Comparison of ENCODE assay signal across 7 cellular contexts in genomic region chr15:66969197-66969596, GRCh38.
DNase-seq lines count a peak whose midpoint lies in the region; ATAC-seq, FAIRE-seq and TF ChIP-seq lines count a peak whose summit lies in the region.
"Not testable (repeated sequence)": the region's sequence is repeated elsewhere in the genome, so short reads cannot be mapped to it uniquely, and the experiment has no call there.

No MANE protein-coding gene starts in this region.

- RAD21 ChIA-PET in HCT116 (lab: Charles Lee; ENCODE audit: low non-redundant PET in 1 of 2, low total read pairs in 2 of 2, uncharacterized antibody in 2 of 2, unreplicated experiment in 2 of 2) = not testable (repeated sequence)

- H3K27me3 ChIP-seq in HCT116 (ENCODE audit: insufficient read depth, low read length); K562 (ENCODE audit: control insufficient read depth in 2 of 2, insufficient read depth in 2 of 2, low read length in 2 of 2); mammary epithelial cell (ENCODE audit: insufficient read depth, low read length): not testable (repeated sequence)

- POLR2A ChIA-PET in A549 (lab: Yijun Ruan, JAX) = interaction anchor here (0.5 to 0.6 kb wide), 2 partner anchors 39 to 72 kb away, joined by 3 to 5 read pairs; no protein-coding TSS in a partner anchor
- POLR2A ChIA-PET in HCT116 (lab: Charles Lee); K562 (lab: Yijun Ruan, JAX): not testable (repeated sequence)

- not testable (repeated sequence) for H3K4me1 ChIP-seq in A549; HCT116 (ENCODE audit: control insufficient read depth in 1 of 2, insufficient read depth in 2 of 2, low read length in 2 of 2); K562 (replicated peaks in 1 of 2; ENCODE audit: control insufficient read depth in 2 of 2, insufficient read depth in 2 of 2, low read length in 2 of 2); mammary epithelial cell (ENCODE audit: insufficient read depth, low read length)

- not testable (repeated sequence) for H3K9me3 Mint-ChIP-seq in osteocyte (ENCODE audit: unreplicated experiment); type B pancreatic cell

- FAIRE-seq in A549 (lab: Jason Lieb, UNC); K562 (lab: Jason Lieb, UNC): not testable (repeated sequence)

- H3K36me3 ChIP-seq in HCT116 (ENCODE audit: control insufficient read depth in 1 of 2, insufficient read depth in 2 of 2, low read length in 2 of 2); K562 (ENCODE audit: control insufficient read depth, insufficient read depth, low read length); mammary epithelial cell (ENCODE audit: insufficient read depth, low read length): not testable (repeated sequence)

- H2AFZ ChIP-seq in HCT116 (ENCODE audit: low read depth, low read length, poor library complexity, severe bottlenecking); K562 (ENCODE audit: low read depth, low read length); mammary epithelial cell (ENCODE audit: low read depth, low read length): not testable (repeated sequence)

- not testable (repeated sequence) for H3K4me3 ChIP-seq in A549; HCT116 (replicated peaks in 1 of 2; ENCODE audit: low read depth in 1 of 2, low read length in 2 of 2); K562; mammary epithelial cell (replicated peaks in 1 of 3; ENCODE audit: insufficient read depth in 1 of 3, low read depth in 2 of 3, low read length in 3 of 3)

- BruUV-seq in HCT116 (replicated peaks; lab: Mats Ljungman, UMichigan) (TSS peak; percentile 54), K562 (replicated peaks; lab: Mats Ljungman, UMichigan) (TSS peak; percentile 100), mammary epithelial cell (replicated peaks; lab: Mats Ljungman, UMichigan) (TSS peak; percentile 98)

- DNase-seq in A549 (ENCODE audit: low read depth in 1 of 2, low spot score in 1 of 2); HCT116 (ENCODE audit: low read depth, low spot score); K562 (ENCODE audit: extremely low read depth in 1 of 4, low spot score in 3 of 4); mammary epithelial cell: not testable (repeated sequence)
- DNase-seq in activated CD8-positive, alpha-beta memory T cell treated with anti-CD3 and anti-CD28 coated beads, Interleukin-2, amount 50 U/mL, for 48 hours = peak; percentile 0
- DNase-seq in osteocyte (ENCODE audit: extremely low spot score, unreplicated experiment) (peak; percentile 38), type B pancreatic cell (ENCODE audit: extremely low spot score, unreplicated experiment) (peak; percentile 2)

- not testable (repeated sequence) for H3K27ac Mint-ChIP-seq in osteocyte (ENCODE audit: unreplicated experiment); type B pancreatic cell

- H3K9me2 ChIP-seq in HCT116 (ENCODE audit: insufficient read depth) = not testable (repeated sequence)

- CTCF ChIA-PET in A549 (lab: Yijun Ruan, JAX); HCT116 (lab: Charles Lee); K562 (lab: Yijun Ruan, JAX; ENCODE audit: low intra/inter-chr PET ratio); mammary epithelial cell (lab: Charles Lee; ENCODE audit: low non-redundant PET): not testable (repeated sequence)

- not testable (repeated sequence) for H4K20me1 ChIP-seq in HCT116 (ENCODE audit: insufficient read depth); K562 (replicated peaks; ENCODE audit: control insufficient read depth, insufficient read depth, low read length); mammary epithelial cell (ENCODE audit: insufficient read depth, low read length)

- not testable (repeated sequence) for H3K27me3 Mint-ChIP-seq in osteocyte (ENCODE audit: unreplicated experiment); type B pancreatic cell

- H3K4me2 ChIP-seq in A549; HCT116 (ENCODE audit: low read length); K562 (ENCODE audit: insufficient read depth, low read length); mammary epithelial cell (ENCODE audit: insufficient read depth, low read depth, low read length): not testable (repeated sequence)

- not testable (repeated sequence) for H3K9me3 ChIP-seq in A549; HCT116 (ENCODE audit: control insufficient read depth in 1 of 2, insufficient read depth in 1 of 2, low read depth in 1 of 2, low read length in 2 of 2); K562 (replicated peaks; ENCODE audit: control insufficient read depth, insufficient read depth, low read depth, low read length); mammary epithelial cell (replicated peaks; ENCODE audit: insufficient read depth, low read length)

- intact Hi-C loops in HCT116 (cut with micrococcal nuclease) = loop anchor here (5.0 kb wide), 1 partner anchor 98 kb away; the partner anchor contains the start of gene SMAD3
- intact Hi-C loops in K562 (cut with micrococcal nuclease); mammary epithelial cell (cut with micrococcal nuclease): not testable (repeated sequence)

- not testable (repeated sequence) for TF ChIP-seq POLR2A in A549 (IDR thresholded peaks at IDR 0.05; ENCODE audit: low read length); HCT116 (IDR thresholded peaks at IDR 0.05; ENCODE audit: borderline replicate concordance, extremely low read depth, insufficient read depth, insufficient read length)
- 0 out of 2 replicates have a peak, but pooled peaks have one; percentile 11 for TF ChIP-seq POLR2A in K562 (conservative IDR thresholded peaks at IDR 0.05)

- not testable (repeated sequence) for H3K27ac ChIP-seq in A549; HCT116 (ENCODE audit: low read depth, low read length); K562 (ENCODE audit: extremely low read depth, low read depth, low read length); mammary epithelial cell (ENCODE audit: insufficient read depth, low read depth, low read length)

- not testable (repeated sequence) for H3K9ac ChIP-seq in HCT116 (ENCODE audit: low read length); K562 (ENCODE audit: insufficient read depth in 1 of 2, low read depth in 2 of 2, low read length in 2 of 2); mammary epithelial cell (ENCODE audit: insufficient read depth, low read length)

- WGBS in A549 (ENCODE audit: missing lambda C conversion rate) = 88% methylated on average over 6 of the region's 6 CpGs
- 33% methylated on average over 2 of the region's 6 CpGs for WGBS in K562 (ENCODE audit: insufficient coverage, low coverage, missing lambda C conversion rate)
- WGBS in mammary epithelial cell (ENCODE audit: low coverage, missing lambda C conversion rate) = 89% methylated on average over 6 of the region's 6 CpGs

- not testable (repeated sequence) for ATAC-seq in A549, HCT116, K562

- not testable (repeated sequence) for H3K4me1 Mint-ChIP-seq in osteocyte (ENCODE audit: unreplicated experiment); type B pancreatic cell (ENCODE audit: unreplicated experiment)

- not testable (repeated sequence) for TF ChIP-seq CTCF in A549 (IDR thresholded peaks at IDR 0.05); HCT116 (IDR thresholded peaks at IDR 0.05 in 2 of 3, conservative IDR thresholded peaks at IDR 0.05 in 1 of 3; ENCODE audit: borderline replicate concordance in 1 of 3, insufficient read depth in 1 of 3, low read depth in 2 of 3, low read length in 2 of 3); K562 (IDR thresholded peaks at IDR 0.05 in 2 of 3, conservative IDR thresholded peaks at IDR 0.05 in 1 of 3; ENCODE audit: insufficient read depth in 2 of 3, low read depth in 1 of 3, low read length in 3 of 3); mammary epithelial cell (conservative IDR thresholded peaks at IDR 0.05 in 1 of 2, IDR thresholded peaks at IDR 0.05 in 1 of 2; ENCODE audit: extremely low read depth in 1 of 2, insufficient read depth in 1 of 2, low read depth in 1 of 2, low read length in 2 of 2); osteocyte (IDR thresholded peaks at IDR 0.05); type B pancreatic cell (conservative IDR thresholded peaks at IDR 0.05)

- TF ChIP-seq RAD21 in A549 (conservative IDR thresholded peaks at IDR 0.05 in 1 of 2, IDR thresholded peaks at IDR 0.05 in 1 of 2); HCT116 (IDR thresholded peaks at IDR 0.05; ENCODE audit: low read depth); K562 (CRISPR knock-in tag; conservative IDR thresholded peaks at IDR 0.05 in 1 of 2, IDR thresholded peaks at IDR 0.05 in 1 of 2): not testable (repeated sequence)

- TF ChIP-seq EP300 in A549 (IDR thresholded peaks at IDR 0.05); K562 (IDR thresholded peaks at IDR 0.05; ENCODE audit: low read length): not testable (repeated sequence)

- not testable (repeated sequence) for H3K4me3 Mint-ChIP-seq in osteocyte (ENCODE audit: unreplicated experiment); type B pancreatic cell

- dilution Hi-C loops in mammary epithelial cell (cut with HindIII; ENCODE audit: low sequenced_read_pairs) = not testable (repeated sequence)

- H3K9me1 ChIP-seq in K562 (ENCODE audit: control insufficient read depth, insufficient read depth, low read length) = not testable (repeated sequence)

- in situ Hi-C loops in K562 (cut with MboI); mammary epithelial cell (cut with MboI; ENCODE audit: low sequenced_read_pairs in 2 of 2): not testable (repeated sequence)

- H3K79me2 ChIP-seq in HCT116 (ENCODE audit: insufficient read depth, low read length); K562 (ENCODE audit: control insufficient read depth, insufficient read depth, low read length); mammary epithelial cell (ENCODE audit: insufficient read depth, low read length): not testable (repeated sequence)

- H3K36me3 Mint-ChIP-seq in osteocyte (ENCODE audit: unreplicated experiment); type B pancreatic cell: not testable (repeated sequence)

TF ChIP-seq in K562, 482 proteins besides CTCF, POLR2A, EP300 and RAD21 (continues in another document):
- TF ChIP-seq MAFG (tag; conservative IDR thresholded peaks at IDR 0.05) = 0 out of 2 replicates have a peak, but pooled peaks have one; percentile 7
